In genomic region chr2:217189131-217189530, GRCh38 we compare ENCODE assay signal across 24 cellular contexts.
"Had no signal": no experiment of that assay in that cellular context is flagged by ENCODE, and none has a peak within 500 bp of the region (broad histone marks: within the 10 kb centered on the region; RNA-seq: fewer than 3 reads in every experiment).

No MANE protein-coding gene starts in this region.

- H3K4me3 Mint-ChIP-seq: IgD-negative memory B cell had no signal

- H3K4me1 ChIP-seq: SJCRH30 had no signal

- H3K4me2 ChIP-seq: KMS-11 had no signal

- DNase-seq: Kasumi-1, MM.1S, NCI-H1092 treated with DMSO at 0.1 percent for 48 hours, NCI-H1436, NCI-H187, NCI-H2029, NCI-H2081 treated with DMSO at 0.1 percent for 48 hours, NCI-H2171, NCI-H226, NCI-H446, NCI-H510A, NCI-H524 treated with DMSO at 0.1 percent for 48 hours, NCI-H69, NCI-H774, PC-3, SHP77 treated with DMSO at 0.1 percent for 48 hours, SJCRH30, SW 1271 had no signal

- H3K27ac ChIP-seq: KMS-11, RWPE1, SJCRH30 had no signal

- H3K27ac Mint-ChIP-seq: IgD-negative memory B cell had no signal

- H3K9me3 ChIP-seq: SJCRH30 had no signal

- ATAC-seq: HepG2, K562, Panc1, PC-3 had no signal

- H3K4me3 ChIP-seq: K562, SJCRH30 had no signal

- H3K4me1 Mint-ChIP-seq: IgD-negative memory B cell had no signal

- H3K27me3 ChIP-seq: SJCRH30 had no signal

- H3K36me3 ChIP-seq: SJCRH30 had no signal

- H3K9ac ChIP-seq: KMS-11 had no signal
